ENCODE assay signal across 12 cellular contexts in genomic region chr3:183845608-183846288, GRCh38. TPM values are rescaled to one million over a fixed set of nuclear protein-coding genes. Genes with fewer than 3 reads are reported as not detected.
A peak's percentile ranks its signal among the peaks of the same experiment; 100 is the strongest.
DNase-seq lines count a peak whose midpoint lies in the region; ATAC-seq and TF ChIP-seq lines count a peak whose summit lies in the region.
"Had no signal": no experiment of that assay in that cellular context is flagged by ENCODE, and none has a peak within 500 bp of the region (broad histone marks: within the 10 kb centered on the region; RNA-seq: fewer than 3 reads in every experiment).

No MANE protein-coding gene starts in this region.

- H4K20me1 ChIP-seq in smooth muscle cell (ENCODE audit: low read depth), result peaks cover 34% of the 10 kb centered on the region

- H3F3A ChIP-seq in smooth muscle cell (ENCODE audit: low read depth), result peaks cover 6% of the 10 kb centered on the region

- peaks cover 21% of the 10 kb centered on the region for H3K4me1 Mint-ChIP-seq in HFFc6 (ENCODE audit: low read depth)
- peaks cover 26% of the 10 kb centered on the region for H3K4me1 Mint-ChIP-seq in chondrocyte (ENCODE audit: low read depth)

- no peaks in the 10 kb centered on the region for H3K79me2 ChIP-seq in smooth muscle cell (ENCODE audit: low read depth)

- H3K9me3 Mint-ChIP-seq in HFFc6 (no peaks in the 10 kb centered on the region), chondrocyte (ENCODE audit: low read depth) (no peaks in the 10 kb centered on the region)
- H3K9me3 Mint-ChIP-seq: activated CD4-positive, alpha-beta memory T cell treated with anti-CD3 and anti-CD28 coated beads, Interleukin-2, amount 10 ng/mL, durations not matched to agents 7 days and 5 days had no signal

- H3K27me3 ChIP-seq in smooth muscle cell (ENCODE audit: low read depth) (no peaks in the 10 kb centered on the region), dorsolateral prefrontal cortex (no peaks in the 10 kb centered on the region)
- H3K27me3 ChIP-seq: right lobe of liver, uterus had no signal

- peak overlapping the region; percentile 93 for H3K27ac ChIP-seq in smooth muscle cell (ENCODE audit: low read depth)
- H3K27ac ChIP-seq in dorsolateral prefrontal cortex, result no peak overlapping the region
- H3K27ac ChIP-seq: right lobe of liver, uterus had no signal

- WGBS in smooth muscle cell (ENCODE audit: low lambda C conversion rate), result 67% methylated on average over 13 of the region's 13 CpGs

- H3K9me3 ChIP-seq in smooth muscle cell (replicated peaks; ENCODE audit: low read depth), result no peaks in the 10 kb centered on the region
- H3K9me3 ChIP-seq: right lobe of liver, uterus had no signal

- H3K4me2 ChIP-seq in smooth muscle cell, result peak overlapping the region; percentile 73

- peaks cover 15% of the 10 kb centered on the region for H3K36me3 ChIP-seq in smooth muscle cell (ENCODE audit: low read depth)
- H3K36me3 ChIP-seq: uterus had no signal

- peaks cover 34% of the 10 kb centered on the region for H3K36me3 Mint-ChIP-seq in HFFc6 (ENCODE audit: low read depth)
- peaks cover 25% of the 10 kb centered on the region for H3K36me3 Mint-ChIP-seq in chondrocyte (ENCODE audit: low read depth)

- TF ChIP-seq CTCF in HFFc6 (IDR thresholded peaks at IDR 0.05) (no peak), chondrocyte (IDR thresholded peaks at IDR 0.05) (no peak), smooth muscle cell (IDR thresholded peaks at IDR 0.05; ENCODE audit: borderline replicate concordance, insufficient read depth, poor library complexity, severe bottlenecking) (no peak), dorsolateral prefrontal cortex (IDR thresholded peaks at IDR 0.05 in 54 of 56, conservative IDR thresholded peaks at IDR 0.05 in 2 of 56; ENCODE audit: low read depth in 1 of 56, partially characterized antibody in 56 of 56) (no peak)

- intact Hi-C loops in dorsolateral prefrontal cortex (cut with DNase I), result no loop called here

- H3K27ac Mint-ChIP-seq in HFFc6, result peak overlapping the region; percentile 78
- peak overlapping the region; percentile 96 for H3K27ac Mint-ChIP-seq in chondrocyte (ENCODE audit: unreplicated experiment)
- H3K27ac Mint-ChIP-seq: activated CD4-positive, alpha-beta memory T cell treated with anti-CD3 and anti-CD28 coated beads, Interleukin-2, amount 10 ng/mL, durations not matched to agents 7 days and 5 days had no signal

- no peak overlapping the region for H2AFZ ChIP-seq in smooth muscle cell (ENCODE audit: low read depth)

- peak; percentile 30 for DNase-seq in HFFc6
- peak; percentile 1 for DNase-seq in OCI-M1 (lab: John Stamatoyannopoulos, UW)
- DNase-seq in chondrocyte (ENCODE audit: low spot score), result no peak
- no peak for DNase-seq in smooth muscle cell (lab: John Stamatoyannopoulos, UW; ENCODE audit: unreplicated experiment)
- no peak for DNase-seq in NCI-H2029 (lab: John Stamatoyannopoulos, UW)
- DNase-seq in dorsolateral prefrontal cortex, result no peak
- DNase-seq: activated CD4-positive, alpha-beta memory T cell treated with anti-CD3 and anti-CD28 coated beads, Interleukin-2, amount 10 ng/mL, durations not matched to agents 7 days and 5 days; effector CD4-positive, alpha-beta T cell; right lobe of liver; Right ventricle myocardium superior; uterus had no signal

- H3K9ac ChIP-seq in smooth muscle cell (ENCODE audit: low read depth), result peak overlapping the region; percentile 67

- no peak for ATAC-seq in GM19463 (IDR thresholded peaks at IDR 0.05; ENCODE audit: unreplicated experiment)

- H3K4me3 ChIP-seq in smooth muscle cell, result no peak overlapping the region
- H3K4me3 ChIP-seq in dorsolateral prefrontal cortex, result no peak overlapping the region
- H3K4me3 ChIP-seq: right lobe of liver, uterus had no signal

- H3K4me1 ChIP-seq in smooth muscle cell (ENCODE audit: low read depth), result peaks cover 16% of the 10 kb centered on the region
- H3K4me1 ChIP-seq: right lobe of liver, uterus had no signal

- H3K4me3 Mint-ChIP-seq in HFFc6, result peak overlapping the region; percentile 44; the same call in 1 of the 2 replicates
- no peak overlapping the region for H3K4me3 Mint-ChIP-seq in chondrocyte (ENCODE audit: unreplicated experiment)
- H3K4me3 Mint-ChIP-seq: activated CD4-positive, alpha-beta memory T cell treated with anti-CD3 and anti-CD28 coated beads, Interleukin-2, amount 10 ng/mL, durations not matched to agents 7 days and 5 days had no signal

- H3K27me3 Mint-ChIP-seq in HFFc6 (ENCODE audit: insufficient read depth) (no peaks in the 10 kb centered on the region; the same call in 1 of the 2 replicates), chondrocyte (ENCODE audit: low read depth) (no peaks in the 10 kb centered on the region)
- H3K27me3 Mint-ChIP-seq: activated CD4-positive, alpha-beta memory T cell treated with anti-CD3 and anti-CD28 coated beads, Interleukin-2, amount 10 ng/mL, durations not matched to agents 7 days and 5 days had no signal

RNA-seq across cellular contexts. Expression of gene MAP6D1, which starts 20.4 kb away (rescaled TPM):
- total RNA-seq in HFFc6 (2021; fragmentation: NEBNext Ultra II Directional; extraction: Animal tissue kit (Norgen Biotek cat#: 25700)), result 1 to 10 TPM; 2.9 to 4.1 (median 3.7) TPM
- 3.9 to 8.3 TPM (median 7.9 TPM) in 3 replicates for total RNA-seq in chondrocyte
- total RNA-seq in smooth muscle cell, result 2.4 TPM in 1 of 2 replicates, not detected in the other
- 3.8 and 5.4 TPM in 2 replicates for polyA plus RNA-seq in smooth muscle cell
- 100 to 1,000 TPM in 6 of 120 experiments, 10 to 100 TPM in 114; 22.2 to 201 (median 55.1) TPM for total RNA-seq in dorsolateral prefrontal cortex

RNA-seq across cellular contexts. Expression of gene PARL, which starts 38.9 kb away (rescaled TPM):
- total RNA-seq in HFFc6 (2021; fragmentation: NEBNext Ultra II Directional; extraction: Animal tissue kit (Norgen Biotek cat#: 25700)), result 10 to 100 TPM; 64.7 to 82.5 (median 81.4) TPM
- total RNA-seq in chondrocyte (39.2 to 45.4 TPM (median 44.7 TPM) in 3 replicates), smooth muscle cell (47.6 and 53.7 TPM in 2 replicates), dorsolateral prefrontal cortex (10 to 100 TPM; 21.2 to 63.1 (median 43.9) TPM)
- polyA plus RNA-seq in smooth muscle cell, result 79.3 and 79.6 TPM in 2 replicates

Comparison
In these comparisons a context has a peak if more than half of its experiments do, and no peak if none do; other contexts are left out.
1. DNase-seq: peak in HFFc6 (single experiment) and OCI-M1 (single experiment); none in chondrocyte (single experiment), smooth muscle cell (single experiment), NCI-H2029 (single experiment) and dorsolateral prefrontal cortex (0 of 10).